Comparison of ENCODE assay signal across 9 cellular contexts in the genomic region with DNA sequence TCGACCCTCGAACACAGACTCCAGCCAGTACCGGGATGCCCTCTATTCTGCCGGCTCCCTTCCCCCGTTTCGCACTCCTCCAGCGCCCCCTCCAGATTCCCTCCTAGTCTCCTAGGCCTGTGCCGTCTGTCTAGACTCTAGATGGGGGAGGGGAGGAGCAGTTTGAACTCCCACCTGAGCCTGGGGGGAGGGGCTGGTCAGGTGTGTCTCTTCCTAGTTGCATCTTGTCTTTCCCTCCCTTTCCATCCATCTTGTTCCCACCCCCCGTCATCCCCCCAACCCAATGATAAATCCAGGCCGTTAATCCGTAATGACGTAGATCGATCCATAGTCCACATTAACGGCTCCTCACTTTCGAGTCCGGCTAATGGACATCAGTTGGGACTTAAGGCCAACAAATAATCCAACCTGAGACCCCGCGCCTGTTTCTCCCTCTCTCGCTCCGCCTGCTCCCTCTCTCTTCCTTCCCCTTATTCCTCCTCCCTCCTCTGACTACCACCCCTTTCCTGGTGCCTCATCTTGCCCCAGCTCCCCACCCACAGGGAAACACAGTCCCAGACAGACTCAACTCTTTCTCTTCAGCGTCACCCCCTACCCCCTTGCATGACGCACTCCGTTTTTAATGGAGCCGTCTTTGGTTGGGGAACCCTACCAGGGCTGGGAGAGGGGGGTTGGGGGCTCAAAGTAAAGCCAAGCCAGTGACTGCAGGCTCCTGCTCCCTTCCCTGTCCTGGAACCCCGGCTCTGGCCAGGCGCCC. TPM values are rescaled to one million over a fixed set of nuclear protein-coding genes. Genes with fewer than 3 reads are reported as not detected.
A peak's percentile ranks its signal among the peaks of the same experiment; 100 is the strongest.
DNase-seq lines count a peak whose midpoint lies in the region; ATAC-seq, FAIRE-seq and TF ChIP-seq lines count a peak whose summit lies in the region.
"Had no signal": no experiment of that assay in that cellular context is flagged by ENCODE, and none has a peak within 500 bp of the region (broad histone marks: within the 10 kb centered on the region; RNA-seq: fewer than 3 reads in every experiment).

No MANE protein-coding gene starts in this region.

- CTCF ChIA-PET in CD4-positive, alpha-beta memory T cell (lab: Charles Lee; ENCODE audit: partially characterized antibody), result interaction anchor here (0.6 to 1.2 kb wide), 4 partner anchors 17 to 263 kb away, joined by 3 to 4 read pairs (median 3); no protein-coding TSS in a partner anchor

- H3K4me1 Mint-ChIP-seq in CD4-positive, alpha-beta memory T cell, result peaks cover 26 to 58% (median 42%) of the 10 kb centered on the region in 4 donors
- H3K4me1 Mint-ChIP-seq in nephron progenitor cell, result peaks cover 55% of the 10 kb centered on the region

- no peak for DNase-seq in CD4-positive, alpha-beta memory T cell
- DNase-seq in MG63 (no peak), nephron progenitor cell (no peak), NCI-H446 treated with DMSO at 0.1 percent for 48 hours (lab: John Stamatoyannopoulos, UW) (no peak), pancreas (no peak), NK-92 (lab: John Stamatoyannopoulos, UW; ENCODE audit: unreplicated experiment) (no peak)
- DNase-seq in stimulated activated CD4-positive, alpha-beta T cell treated with anti-CD3 and anti-CD28 coated beads, Interleukin-12 subunit alpha, Interleukin-12 subunit beta, amount 100 ng/mL, for 4 hours, result no peak

- intact Hi-C loops in CD4-positive, alpha-beta memory T cell (cut with micrococcal nuclease), result no loop called here
- intact Hi-C loops in pancreas (cut with DNase I), result loop anchor here in 1 of 3 donors (10.0 kb wide), 1 partner anchor 242 kb away; no protein-coding TSS in a partner anchor

- peaks cover 71% of the 10 kb centered on the region for H3K27me3 ChIP-seq in CD4-positive, alpha-beta memory T cell (ENCODE audit: insufficient read depth, low read length)
- H3K27me3 ChIP-seq in MG63, result no peaks in the 10 kb centered on the region
- peaks cover 91 to 92% of the 10 kb centered on the region in 2 donors for H3K27me3 ChIP-seq in duodenal mucosa (ENCODE audit: control insufficient read depth in 1 of 2, insufficient read depth in 2 of 2, low read length in 2 of 2)
- H3K27me3 ChIP-seq in pancreas, result peaks cover 0 to 85% (median 6%) of the 10 kb centered on the region in 4 donors

- POLR2A ChIA-PET in CD4-positive, alpha-beta memory T cell (lab: Charles Lee; ENCODE audit: partially characterized antibody), result interaction anchor here (1.3 kb wide), 1 partner anchor 17 kb away, joined by 4 read pairs; no protein-coding TSS in a partner anchor

- H3K4me3 ChIP-seq in CD4-positive, alpha-beta memory T cell (ENCODE audit: low read length in 2 of 2), result peak overlapping the region; percentile 47 to 54
- peak overlapping the region; percentile 64 for H3K4me3 ChIP-seq in MG63
- H3K4me3 ChIP-seq in duodenal mucosa (ENCODE audit: low read depth in 1 of 2, low read length in 2 of 2), result peak overlapping the region; percentile 61 to 66
- peak overlapping the region in 2 of 4 donors; percentile 35 to 50 for H3K4me3 ChIP-seq in pancreas

- H3K9me3 ChIP-seq in CD4-positive, alpha-beta memory T cell (ENCODE audit: control insufficient read depth in 1 of 2, low read length in 2 of 2), result no peaks in the 10 kb centered on the region
- no peaks in the 10 kb centered on the region for H3K9me3 ChIP-seq in MG63
- no peaks in the 10 kb centered on the region for H3K9me3 ChIP-seq in duodenal mucosa (ENCODE audit: control insufficient read depth in 1 of 2, low read length in 2 of 2)
- no peaks in the 10 kb centered on the region for H3K9me3 ChIP-seq in pancreas

- 7 to 9% methylated on average over 26 of the region's 26 CpGs for WGBS in pancreas, 2 donors

- H3K27ac ChIP-seq in CD4-positive, alpha-beta memory T cell (ENCODE audit: low read depth, low read length), result no peak overlapping the region
- H3K27ac ChIP-seq in duodenal mucosa (ENCODE audit: low read depth, low read length), result peak overlapping the region; percentile 73
- no peak overlapping the region for H3K27ac ChIP-seq in pancreas

- H3K27me3 Mint-ChIP-seq in CD4-positive, alpha-beta memory T cell, result peaks cover 55 to 78% of the 10 kb centered on the region in 2 donors
- H3K27me3 Mint-ChIP-seq in nephron progenitor cell (ENCODE audit: low read depth, poor library complexity), result peaks cover 20% of the 10 kb centered on the region

- no peak for FAIRE-seq in pancreas (lab: Jason Lieb, UNC)
- FAIRE-seq: bronchial epithelial cell had no signal

- no peaks in the 10 kb centered on the region for H3K9me3 Mint-ChIP-seq in CD4-positive, alpha-beta memory T cell
- H3K9me3 Mint-ChIP-seq in nephron progenitor cell, result no peaks in the 10 kb centered on the region

- peak overlapping the region; percentile 23 to 25 for H3K9ac ChIP-seq in duodenal mucosa (ENCODE audit: low read depth in 1 of 2, low read length in 2 of 2)

- no peaks in the 10 kb centered on the region for H3K36me3 Mint-ChIP-seq in CD4-positive, alpha-beta memory T cell
- H3K36me3 Mint-ChIP-seq in nephron progenitor cell (ENCODE audit: low read depth), result peaks cover 99% of the 10 kb centered on the region

- H3K4me3 Mint-ChIP-seq in CD4-positive, alpha-beta memory T cell, result peak overlapping the region; percentile 67 to 93 (median 86)
- peak overlapping the region; percentile 99 for H3K4me3 Mint-ChIP-seq in nephron progenitor cell

- peaks cover 51% of the 10 kb centered on the region for H3K4me1 ChIP-seq in CD4-positive, alpha-beta memory T cell (ENCODE audit: insufficient read depth, low read length)
- peaks cover 13 to 31% of the 10 kb centered on the region in 2 donors for H3K4me1 ChIP-seq in duodenal mucosa (ENCODE audit: control insufficient read depth in 1 of 2, insufficient read depth in 2 of 2, low read length in 2 of 2)
- H3K4me1 ChIP-seq in pancreas, result peaks cover 0 to 12% (median 0%) of the 10 kb centered on the region in 3 donors

- no peak for ATAC-seq in pancreas

- H3K27ac Mint-ChIP-seq in CD4-positive, alpha-beta memory T cell, result peak overlapping the region in 4 of 7 donors; percentile 13 to 73 (median 28)
- peak overlapping the region; percentile 100 for H3K27ac Mint-ChIP-seq in nephron progenitor cell

- no peaks in the 10 kb centered on the region for H3K36me3 ChIP-seq in CD4-positive, alpha-beta memory T cell (ENCODE audit: insufficient read depth, low read length)
- H3K36me3 ChIP-seq in MG63 (peaks cover 44% of the 10 kb centered on the region), duodenal mucosa (ENCODE audit: control insufficient read depth in 1 of 2, insufficient read depth in 2 of 2, low read length in 2 of 2) (no peaks in the 10 kb centered on the region), pancreas (no peaks in the 10 kb centered on the region)

- TF ChIP-seq CTCF in nephron progenitor cell (IDR thresholded peaks at IDR 0.05) (no peak), pancreas (IDR thresholded peaks at IDR 0.05) (no peak)

RNA-seq across cellular contexts. Expression of a gene that starts 3.3 kb away (rescaled TPM):
- total RNA-seq in CD4-positive, alpha-beta memory T cell, result not detected
- not detected for polyA plus RNA-seq in CD4-positive, alpha-beta memory T cell
- not detected in 2 replicates for total RNA-seq in MG63 (2014; rRNA removed; shearing (Covaris generic); ENCODE audit: low replicate concordance)
- total RNA-seq in pancreas, result under 1 TPM; 0.19 to 0.90 (median 0.26) TPM
- polyA plus RNA-seq in pancreas, result 1 to 10 TPM in 1 of 2 donors, under 1 TPM in 1; 0.80 to 1.0 TPM
- total RNA-seq: bronchial epithelial cell had no signal

RNA-seq across cellular contexts. Expression of a gene that starts 6.9 kb away (rescaled TPM):
- 10 to 100 TPM; 11.2 to 14.5 TPM for total RNA-seq in CD4-positive, alpha-beta memory T cell
- under 1 TPM in 1 of 2 donors, not detected in 1; 0.10 TPM for polyA plus RNA-seq in CD4-positive, alpha-beta memory T cell
- total RNA-seq in MG63 (2014; rRNA removed; shearing (Covaris generic); ENCODE audit: low replicate concordance), result 2.1 and 4.6 TPM in 2 replicates
- total RNA-seq in pancreas, result 1 to 10 TPM; 1.1 to 5.6 (median 1.6) TPM
- 1 to 10 TPM; 3.3 to 5.6 TPM for polyA plus RNA-seq in pancreas
- total RNA-seq: bronchial epithelial cell had no signal

RNA-seq across cellular contexts. Expression of a gene that starts 7.9 kb away (rescaled TPM):
- under 1 TPM in 1 of 2 experiments, not detected in 1; 0.38 TPM for total RNA-seq in CD4-positive, alpha-beta memory T cell
- not detected for polyA plus RNA-seq in CD4-positive, alpha-beta memory T cell
- 7.0 and 7.7 TPM in 2 replicates for total RNA-seq in MG63 (2014; rRNA removed; shearing (Covaris generic); ENCODE audit: low replicate concordance)
- total RNA-seq in pancreas, result 1 to 10 TPM in 1 of 6 donors, under 1 TPM in 5; 0.12 to 1.2 (median 0.42) TPM
- polyA plus RNA-seq in pancreas, result 1 to 10 TPM; 1.8 TPM
- total RNA-seq: bronchial epithelial cell had no signal

RNA-seq across cellular contexts. Expression of a gene that starts 13.9 kb away (rescaled TPM):
- total RNA-seq in CD4-positive, alpha-beta memory T cell, result under 1 TPM in 1 of 2 experiments, not detected in 1; 0.25 TPM
- polyA plus RNA-seq in CD4-positive, alpha-beta memory T cell, result 1 to 10 TPM in 1 of 2 donors, under 1 TPM in 1; 0.23 to 1.3 TPM
- total RNA-seq in MG63 (2014; rRNA removed; shearing (Covaris generic); ENCODE audit: low replicate concordance), result 9.8 and 30.6 TPM in 2 replicates
- total RNA-seq in pancreas, result under 1 TPM in 4 of 6 donors, not detected in 2; 0.35 to 0.94 (median 0.41) TPM
- 1 to 10 TPM; 1.1 to 1.3 TPM for polyA plus RNA-seq in pancreas
- total RNA-seq: bronchial epithelial cell had no signal

RNA-seq across cellular contexts. Expression of a gene that starts 18.2 kb away (rescaled TPM):
- not detected for total RNA-seq in CD4-positive, alpha-beta memory T cell
- polyA plus RNA-seq in CD4-positive, alpha-beta memory T cell, result not detected
- total RNA-seq in MG63 (2014; rRNA removed; shearing (Covaris generic); ENCODE audit: low replicate concordance), result 3.8 and 4.8 TPM in 2 replicates
- total RNA-seq in pancreas, result under 1 TPM in 1 of 6 donors, not detected in 5; 0.09 TPM
- under 1 TPM; 0.12 to 0.15 TPM for polyA plus RNA-seq in pancreas
- total RNA-seq: bronchial epithelial cell had no signal
